10 cellular contexts compared by ENCODE assay signal in the genomic region with DNA sequence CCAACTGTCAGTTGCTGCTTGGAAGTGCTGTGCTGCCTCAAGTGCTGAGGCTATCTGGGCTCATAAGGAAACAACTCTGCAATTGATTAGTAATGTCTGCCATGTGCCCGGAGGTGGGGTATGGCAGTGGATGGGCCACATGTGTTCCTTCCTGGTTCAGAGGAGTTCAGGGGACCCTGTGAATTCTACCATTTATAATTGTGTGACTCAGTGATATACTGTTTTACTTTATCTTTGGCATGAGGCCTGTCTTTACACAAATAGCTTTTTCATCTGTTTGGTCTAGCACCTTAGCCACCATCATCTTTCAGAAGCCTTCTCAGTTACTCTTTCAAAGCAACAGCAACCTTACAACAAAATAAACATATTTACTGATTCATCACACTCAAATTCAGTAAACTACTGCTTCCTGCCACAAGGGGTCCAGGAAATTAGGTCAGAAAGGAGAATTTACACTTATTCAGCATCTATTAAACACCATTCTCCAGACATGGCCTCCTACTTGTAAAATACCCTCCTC. TPM values are rescaled to one million over a fixed set of nuclear protein-coding genes. Genes with fewer than 3 reads are reported as not detected.
DNase-seq lines count a peak whose midpoint lies in the region; ATAC-seq and TF ChIP-seq lines count a peak whose summit lies in the region.
"Had no signal": no experiment of that assay in that cellular context is flagged by ENCODE, and none has a peak within 500 bp of the region (broad histone marks: within the 10 kb centered on the region; RNA-seq: fewer than 3 reads in every experiment).

No MANE protein-coding gene starts in this region.

- no peak for TF ChIP-seq CTCF in Calu3 (IDR thresholded peaks at IDR 0.05; ENCODE audit: unreplicated experiment)

- no peaks in the 10 kb centered on the region for H3K9me2 ChIP-seq in Karpas-422 (replicated peaks; ENCODE audit: insufficient read depth, low read length)

- no TSS peak for BruUV-seq in Calu3 (replicated peaks; lab: Mats Ljungman, UMichigan)

- H3K4me1 ChIP-seq in Karpas-422 (ENCODE audit: low read length) = peaks cover 8% of the 10 kb centered on the region

- no peaks in the 10 kb centered on the region for H3K9me3 Mint-ChIP-seq in Calu3 (ENCODE audit: low read depth, unreplicated experiment)

- intact Hi-C loops in Calu3 (cut with micrococcal nuclease; ENCODE audit: unreplicated experiment) = no loop called here

- no peak overlapping the region for H3K4me2 ChIP-seq in Karpas-422 (ENCODE audit: low read depth, low read length, poor library complexity, severe bottlenecking)

- ATAC-seq in HG03108 (IDR thresholded peaks at IDR 0.05; ENCODE audit: unreplicated experiment) (no peak), HG03039 (IDR thresholded peaks at IDR 0.05; ENCODE audit: unreplicated experiment) (no peak)

- no peak overlapping the region for H3K27ac Mint-ChIP-seq in Calu3 (ENCODE audit: unreplicated experiment)

- H3K27me3 Mint-ChIP-seq in Calu3 (ENCODE audit: unreplicated experiment) = no peaks in the 10 kb centered on the region

- no peak overlapping the region for H2AFZ ChIP-seq in Karpas-422 (ENCODE audit: low read length)

- H3K9me3 ChIP-seq in Karpas-422 (ENCODE audit: low read length) = no peaks in the 10 kb centered on the region

- no peaks in the 10 kb centered on the region for H3K36me3 Mint-ChIP-seq in Calu3 (ENCODE audit: insufficient read depth, unreplicated experiment)

- no peaks in the 10 kb centered on the region for H3K36me3 ChIP-seq in Karpas-422 (ENCODE audit: insufficient read depth, low read length)

- no peak overlapping the region for H3K4me3 ChIP-seq in Karpas-422 (ENCODE audit: low read length)

- no peaks in the 10 kb centered on the region for H3K79me2 ChIP-seq in Karpas-422 (ENCODE audit: low read length)

- no peaks in the 10 kb centered on the region for H3K27me3 ChIP-seq in Karpas-422 (ENCODE audit: low read length)

- peaks cover 6% of the 10 kb centered on the region for H3K4me1 Mint-ChIP-seq in Calu3 (ENCODE audit: low read depth, unreplicated experiment)

- no peaks in the 10 kb centered on the region for H4K20me1 ChIP-seq in Karpas-422 (ENCODE audit: insufficient read depth, low read depth, low read length)

- H3K27ac ChIP-seq in Karpas-422 (ENCODE audit: low read length) = no peak overlapping the region
- H3K27ac ChIP-seq in caudate nucleus (ENCODE audit: low read depth, low read length) = peak overlapping the region; percentile 71

- no peak overlapping the region for H3K4me3 Mint-ChIP-seq in Calu3 (ENCODE audit: low read depth, unreplicated experiment)

- CTCF ChIA-PET in Calu3 (lab: Charles Lee) = interaction anchor here (1.0 kb wide), 1 partner anchor 21 kb away, joined by 3 read pairs; no protein-coding TSS in a partner anchor

- H3K9ac ChIP-seq in Karpas-422 (ENCODE audit: low read length) = no peak overlapping the region

- peak; percentile 32 for DNase-seq in Calu3
- peak; percentile 51 for DNase-seq in Karpas-422
- no peak for DNase-seq in caudate nucleus (lab: John Stamatoyannopoulos, UW)
- DNase-seq in myocyte (ENCODE audit: low read depth) = peak; percentile 41
- DNase-seq in NCI-H1092 treated with DMSO at 0.1 percent for 48 hours (lab: John Stamatoyannopoulos, UW) = no peak
- no peak for DNase-seq in putamen (ENCODE audit: low spot score)
- DNase-seq: substantia nigra had no signal

RNA-seq across cellular contexts. Expression of a gene that starts 20.9 kb away (rescaled TPM):
- total RNA-seq in Calu3 (2022) = 11.9 and 14.6 TPM in 2 replicates
- total RNA-seq in Karpas-422 (2014; rRNA removed; shearing (Covaris generic); ENCODE audit: low replicate concordance) = not detected in 2 replicates
- total RNA-seq in myocyte = 234 and 270 TPM in 2 replicates
- 665 TPM for polyA plus RNA-seq in myocyte (2012)
- total RNA-seq: T-helper 1 cell treated with Interleukin-12 subunit alpha and Interleukin-12 subunit beta and Interleukin-4 antibody, amounts not matched to agents 30 ng/mL and 1 ng/mL, for 36 hours had no signal

Comparison
In these comparisons a context has a peak if more than half of its experiments do, and no peak if none do; other contexts are left out.
1. DNase-seq: peak in Calu3 (single experiment), Karpas-422 (single experiment) and myocyte (single experiment); none in caudate nucleus (0 of 61), NCI-H1092 treated with DMSO at 0.1 percent for 48 hours (single experiment) and putamen (single experiment).
2. RNA of a gene that starts 20.9 kb away (total RNA-seq): 234 to 270 TPM in myocyte; 11.9 to 14.6 TPM in Calu3 and not detected in Karpas-422; every median in the first group is over 10 times any median in the second.